7 cellular contexts compared by ENCODE assay signal in genomic region chr4:103098746-103099421, GRCh38. TPM values are rescaled to one million over a fixed set of nuclear protein-coding genes. Genes with fewer than 3 reads are reported as not detected.
DNase-seq lines count a peak whose midpoint lies in the region; ATAC-seq and TF ChIP-seq lines count a peak whose summit lies in the region.

No MANE protein-coding gene starts in this region.

- H3K4me2 ChIP-seq in MM.1S (ENCODE audit: low read depth, low read length) = peak overlapping the region; percentile 72

- ATAC-seq in right lobe of liver (peak in 1 of 4 donors; percentile 23), thoracic aorta (ENCODE audit: insufficient number of reproducible peaks, low FRiP score, low read depth) (no peak), HG03039 (IDR thresholded peaks at IDR 0.05; ENCODE audit: unreplicated experiment) (no peak), HG03565 (IDR thresholded peaks at IDR 0.05; ENCODE audit: unreplicated experiment) (no peak)

- H3K27me3 ChIP-seq in MM.1S (replicated peaks; ENCODE audit: insufficient read depth, low read length) (no peaks in the 10 kb centered on the region), right lobe of liver (no peaks in the 10 kb centered on the region), thoracic aorta (replicated peaks; ENCODE audit: insufficient read depth) (no peaks in the 10 kb centered on the region)

- H3K9ac ChIP-seq in MM.1S (ENCODE audit: low read length) = peak overlapping the region; percentile 44; the same call in 1 of the 2 replicates

- peak overlapping the region; percentile 84 for H2AFZ ChIP-seq in MM.1S (ENCODE audit: low read length)

- intact Hi-C loops in right lobe of liver (cut with DNase I) = no loop called here

- H3K9me3 ChIP-seq in MM.1S (replicated peaks; ENCODE audit: insufficient read depth, low read length) (no peaks in the 10 kb centered on the region), right lobe of liver (no peaks in the 10 kb centered on the region), thoracic aorta (no peaks in the 10 kb centered on the region)

- TF ChIP-seq POLR2A in right lobe of liver (IDR thresholded peaks at IDR 0.05) = no peak

- H3K27ac ChIP-seq in MM.1S (ENCODE audit: low read length) = no peak overlapping the region
- peak overlapping the region; percentile 47 to 74 (median 64) for H3K27ac ChIP-seq in right lobe of liver
- peak overlapping the region; percentile 69 to 74 for H3K27ac ChIP-seq in thoracic aorta

- peak overlapping the region; percentile 43 for H3K4me3 ChIP-seq in MM.1S (ENCODE audit: low read length)
- peak overlapping the region; percentile 43 to 53 for H3K4me3 ChIP-seq in cardiac fibroblast (replicated peaks in 1 of 2; ENCODE audit: low read depth in 2 of 2, low read length in 2 of 2)
- H3K4me3 ChIP-seq in right lobe of liver = peak overlapping the region; percentile 18 to 55 (median 54)
- peak overlapping the region; percentile 73 for H3K4me3 ChIP-seq in thoracic aorta

- H3K4me1 ChIP-seq in MM.1S (ENCODE audit: low read length) (no peaks in the 10 kb centered on the region; the same call in 1 of the 2 replicates), right lobe of liver (peaks cover 0 to 44% (median 15%) of the 10 kb centered on the region in 4 donors), thoracic aorta (ENCODE audit: control insufficient read depth in 1 of 2, low read depth in 2 of 2) (peaks cover 0 to 24% of the 10 kb centered on the region in 2 donors)

- DNase-seq in MM.1S (no peak), cardiac fibroblast (ENCODE audit: low read depth in 2 of 2) (peak; percentile 22 to 39), right lobe of liver (no peak), thoracic aorta (ENCODE audit: low spot score) (no peak), Kasumi-1 (lab: John Stamatoyannopoulos, UW) (no peak)

- no peaks in the 10 kb centered on the region for H3K9me2 ChIP-seq in MM.1S (replicated peaks; ENCODE audit: insufficient read depth, low read length)

- H3K36me3 ChIP-seq in MM.1S (replicated peaks; ENCODE audit: insufficient read depth, low read length) = no peaks in the 10 kb centered on the region
- no peaks in the 10 kb centered on the region for H3K36me3 ChIP-seq in right lobe of liver
- H3K36me3 ChIP-seq in thoracic aorta = no peaks in the 10 kb centered on the region

- H3F3A ChIP-seq in MM.1S (ENCODE audit: insufficient read depth, low read length) = no peaks in the 10 kb centered on the region

- WGBS in right lobe of liver (ENCODE audit: insufficient coverage, low coverage, low lambda C conversion rate, missing lambda C conversion rate) = 2% methylated on average over 4 of the region's 4 CpGs

- H4K20me1 ChIP-seq in MM.1S (ENCODE audit: insufficient read depth, low read length) = no peaks in the 10 kb centered on the region

- no peak for TF ChIP-seq CTCF in MM.1S (IDR thresholded peaks at IDR 0.05; ENCODE audit: low read length)
- TF ChIP-seq CTCF in cardiac fibroblast (IDR thresholded peaks at IDR 0.05; ENCODE audit: low read depth, low read length) = no peak
- TF ChIP-seq CTCF in right lobe of liver (IDR thresholded peaks at IDR 0.05) = no peak
- no peak for TF ChIP-seq CTCF in thoracic aorta (IDR thresholded peaks at IDR 0.05)

- H3K79me2 ChIP-seq in MM.1S (ENCODE audit: low read length) = no peaks in the 10 kb centered on the region

RNA-seq across cellular contexts. Expression of gene BDH2, which starts 0.8 kb away (rescaled TPM):
- total RNA-seq in right lobe of liver (10 to 100 TPM; 32.3 to 70.6 (median 47.2) TPM), thoracic aorta (10 to 100 TPM; 62.2 to 63.0 TPM)

RNA-seq across cellular contexts. Expression of gene SLC9B2, which starts 22.3 kb away (rescaled TPM):
- total RNA-seq in right lobe of liver = 10 to 100 TPM; 27.9 to 49.1 (median 40.2) TPM
- total RNA-seq in thoracic aorta = 10 to 100 TPM in 1 of 2 donors, 1 to 10 TPM in 1; 8.7 to 40.6 TPM

Comparison
In these comparisons a context has a peak if more than half of its experiments do, and no peak if none do; other contexts are left out.
1. DNase-seq: peak in cardiac fibroblast (2 of 2); none in MM.1S (single experiment), right lobe of liver (0 of 3), thoracic aorta (single experiment) and Kasumi-1 (0 of 2).
2. Peak in every context shown above with its lines, with median percentiles within 50 percentile points of each other: H3K4me3 ChIP-seq.